ENCODE assay signal across 12 cellular contexts in the genomic region with DNA sequence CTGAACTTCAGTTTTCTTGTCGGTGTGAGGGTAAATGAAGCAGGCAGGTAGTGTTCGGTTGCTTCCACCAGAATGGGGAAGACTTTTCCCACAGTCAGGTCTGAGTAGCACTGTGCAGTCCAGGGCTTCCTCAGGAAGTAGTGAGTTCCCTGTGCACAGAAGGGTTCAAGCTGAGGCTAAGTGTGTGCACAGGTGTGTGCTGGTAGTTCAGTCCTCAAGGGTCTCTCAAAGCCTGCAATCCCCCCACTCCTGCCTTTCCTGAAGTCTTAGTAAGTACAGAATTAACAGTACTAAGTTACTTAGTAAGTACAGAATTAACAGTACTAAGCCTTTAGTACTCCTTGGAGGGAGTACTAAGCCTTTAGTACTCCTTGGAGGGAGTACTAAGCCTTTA. TPM values are rescaled to one million over a fixed set of nuclear protein-coding genes. Genes with fewer than 3 reads are reported as not detected.
DNase-seq lines count a peak whose midpoint lies in the region; ATAC-seq and TF ChIP-seq lines count a peak whose summit lies in the region.
"Had no signal": no experiment of that assay in that cellular context is flagged by ENCODE, and none has a peak within 500 bp of the region (broad histone marks: within the 10 kb centered on the region; RNA-seq: fewer than 3 reads in every experiment).

No MANE protein-coding gene starts in this region.

- POLR2A ChIA-PET in OCI-LY7 (lab: Charles Lee): no interaction called here

- H3K27me3 ChIP-seq in heart left ventricle (peaks cover 0 to 25% (median 0%) of the 10 kb centered on the region in 9 donors), right atrium auricular region (no peaks in the 10 kb centered on the region)

- DNase-seq in heart left ventricle (no peak), left cardiac atrium (no peak), right atrium auricular region (ENCODE audit: low spot score) (no peak), osteocyte (ENCODE audit: extremely low spot score, unreplicated experiment) (no peak), OCI-LY7 (ENCODE audit: low spot score) (no peak)
- DNase-seq: ACHN; Kasumi-1; SIG-M5; stimulated activated naive CD4-positive, alpha-beta T cell had no signal

- H3K9me2 ChIP-seq in OCI-LY7 (ENCODE audit: insufficient read depth, low read length): no peaks in the 10 kb centered on the region

- CTCF ChIA-PET in OCI-LY7 (lab: Charles Lee; ENCODE audit: unreplicated experiment): no interaction called here

- peak in 1 of 4 donors; percentile 33 for ATAC-seq in heart left ventricle
- no peak for ATAC-seq in left cardiac atrium
- ATAC-seq in esophagus mucosa: no peak
- no peak for ATAC-seq in HG03196 (IDR thresholded peaks at IDR 0.05; ENCODE audit: unreplicated experiment)
- ATAC-seq in GM21390 (IDR thresholded peaks at IDR 0.05; ENCODE audit: unreplicated experiment): no peak

- peaks cover 7 to 83% (median 66%) of the 10 kb centered on the region in 12 donors for H3K4me1 ChIP-seq in heart left ventricle
- peaks cover 0 to 79% of the 10 kb centered on the region in 2 donors for H3K4me1 ChIP-seq in right atrium auricular region
- no peaks in the 10 kb centered on the region for H3K4me1 ChIP-seq in OCI-LY7 (ENCODE audit: insufficient read depth, low read length, poor library complexity, severe bottlenecking)

- H3K9me3 ChIP-seq in heart left ventricle: no peaks in the 10 kb centered on the region
- no peaks in the 10 kb centered on the region for H3K9me3 ChIP-seq in right atrium auricular region
- H3K9me3 ChIP-seq in OCI-LY7 (ENCODE audit: low read length): no peaks in the 10 kb centered on the region

- H3K27me3 Mint-ChIP-seq in osteocyte (ENCODE audit: unreplicated experiment): no peaks in the 10 kb centered on the region

- H3K4me3 ChIP-seq in heart left ventricle (peak overlapping the region in 11 of 12 donors; percentile 46 to 92 (median 76)), right atrium auricular region (peak overlapping the region; percentile 55 to 64), OCI-LY7 (ENCODE audit: low read depth, low read length, poor library complexity, severe bottlenecking) (no peak overlapping the region)

- H2AFZ ChIP-seq in OCI-LY7 (ENCODE audit: low read length): no peak overlapping the region

- H3K4me1 Mint-ChIP-seq in osteocyte (ENCODE audit: unreplicated experiment): peaks cover 40% of the 10 kb centered on the region

- peaks cover 3% of the 10 kb centered on the region for H3K36me3 Mint-ChIP-seq in osteocyte (ENCODE audit: unreplicated experiment)

- no peaks in the 10 kb centered on the region for H4K20me1 ChIP-seq in OCI-LY7 (ENCODE audit: insufficient read depth, low read length)

- 27 to 38% (median 30%) methylated on average over 2 of the region's 2 CpGs for WGBS in heart left ventricle, 4 donors

- H3K79me2 ChIP-seq in OCI-LY7 (ENCODE audit: insufficient read depth, low read depth, low read length): no peaks in the 10 kb centered on the region

- H3K4me2 ChIP-seq in OCI-LY7 (ENCODE audit: low read length): no peak overlapping the region

- TF ChIP-seq CTCF in heart left ventricle (IDR thresholded peaks at IDR 0.05) (no peak), right atrium auricular region (IDR thresholded peaks at IDR 0.05) (no peak), osteocyte (IDR thresholded peaks at IDR 0.05) (no peak), OCI-LY7 (conservative IDR thresholded peaks at IDR 0.05; ENCODE audit: low read length) (no peak)

- H3K27ac ChIP-seq in heart left ventricle (peak overlapping the region; percentile 73 to 97 (median 84)), right atrium auricular region (peak overlapping the region; percentile 74 to 80), OCI-LY7 (ENCODE audit: low read depth, low read length, poor library complexity, severe bottlenecking) (no peak overlapping the region)

- H3K9me3 Mint-ChIP-seq in osteocyte (ENCODE audit: unreplicated experiment): no peaks in the 10 kb centered on the region

- H3K36me3 ChIP-seq in heart left ventricle (peaks cover 0 to 4% (median 0%) of the 10 kb centered on the region in 9 donors), right atrium auricular region (no peaks in the 10 kb centered on the region), OCI-LY7 (ENCODE audit: insufficient read depth, low read length) (no peaks in the 10 kb centered on the region)

- H3K4me3 Mint-ChIP-seq in osteocyte (ENCODE audit: unreplicated experiment): peak overlapping the region; percentile 88

- no peak overlapping the region for H3K27ac Mint-ChIP-seq in osteocyte (ENCODE audit: unreplicated experiment)

- intact Hi-C loops in heart left ventricle (cut with DNase I): no loop called here
- intact Hi-C loops in left cardiac atrium (cut with DNase I): loop anchor here in 1 of 2 donors (5.0 kb wide), 1 partner anchor 46 kb away; no protein-coding TSS in a partner anchor
- intact Hi-C loops in OCI-LY7 (cut with micrococcal nuclease; ENCODE audit: unreplicated experiment): no loop called here

- no TSS peak for BruUV-seq in OCI-LY7 (replicated peaks; lab: Mats Ljungman, UMichigan)

- no peak for TF ChIP-seq POLR2A in heart left ventricle (IDR thresholded peaks at IDR 0.05)

RNA-seq across cellular contexts. Expression of a gene that starts 1.4 kb away (rescaled TPM):
- total RNA-seq in heart left ventricle (100 to 1,000 TPM in 1 of 9 donors, 10 to 100 TPM in 8; 45.0 to 103 (median 54.2) TPM), left cardiac atrium (10 to 100 TPM; 41.6 to 58.3 TPM), right atrium auricular region (10 to 100 TPM; 38.0 to 47.0 TPM), osteocyte (43.6 and 47.9 TPM in 2 replicates), esophagus mucosa (46.0 TPM), OCI-LY7 (2022) (11.1 and 11.2 TPM in 2 replicates)
- polyA plus RNA-seq in heart left ventricle: 10 to 100 TPM; 30.9 to 40.4 TPM
- total RNA-seq in OCI-LY7 (2014; rRNA removed; shearing (Covaris generic)): 2.9 and 3.9 TPM in 2 replicates
